In the genomic region with DNA sequence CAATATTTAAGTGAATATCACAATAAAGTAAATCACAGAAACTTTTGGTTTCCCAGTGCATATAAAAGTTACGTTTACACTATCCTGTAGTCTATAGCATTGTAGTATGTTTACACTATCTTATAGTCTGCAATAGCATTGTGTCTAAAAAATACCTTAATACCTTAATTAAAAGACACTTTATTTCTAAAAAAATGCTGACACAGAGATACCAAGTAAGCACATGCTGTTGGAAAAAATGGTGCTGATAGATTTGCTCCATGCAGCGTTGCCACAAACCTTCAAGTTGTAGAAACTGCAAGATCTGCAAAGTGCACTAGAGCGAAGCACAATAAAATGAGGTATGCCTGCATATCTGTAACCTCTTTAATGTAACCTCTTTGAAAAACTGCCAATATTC, we compare ENCODE assay signal across 1 cellular context.
TF ChIP-seq lines count a peak whose summit lies in the region.

No MANE protein-coding gene starts in this region.

TF ChIP-seq in K562, 482 proteins besides CTCF, POLR2A, EP300 and RAD21 (continued from another document):
- TF ChIP-seq MAFF (IDR thresholded peaks at IDR 0.05; ENCODE audit: low read length) = peak; percentile 26; the same call in 1 of the 2 replicates
- TF ChIP-seq, protein P1, sequence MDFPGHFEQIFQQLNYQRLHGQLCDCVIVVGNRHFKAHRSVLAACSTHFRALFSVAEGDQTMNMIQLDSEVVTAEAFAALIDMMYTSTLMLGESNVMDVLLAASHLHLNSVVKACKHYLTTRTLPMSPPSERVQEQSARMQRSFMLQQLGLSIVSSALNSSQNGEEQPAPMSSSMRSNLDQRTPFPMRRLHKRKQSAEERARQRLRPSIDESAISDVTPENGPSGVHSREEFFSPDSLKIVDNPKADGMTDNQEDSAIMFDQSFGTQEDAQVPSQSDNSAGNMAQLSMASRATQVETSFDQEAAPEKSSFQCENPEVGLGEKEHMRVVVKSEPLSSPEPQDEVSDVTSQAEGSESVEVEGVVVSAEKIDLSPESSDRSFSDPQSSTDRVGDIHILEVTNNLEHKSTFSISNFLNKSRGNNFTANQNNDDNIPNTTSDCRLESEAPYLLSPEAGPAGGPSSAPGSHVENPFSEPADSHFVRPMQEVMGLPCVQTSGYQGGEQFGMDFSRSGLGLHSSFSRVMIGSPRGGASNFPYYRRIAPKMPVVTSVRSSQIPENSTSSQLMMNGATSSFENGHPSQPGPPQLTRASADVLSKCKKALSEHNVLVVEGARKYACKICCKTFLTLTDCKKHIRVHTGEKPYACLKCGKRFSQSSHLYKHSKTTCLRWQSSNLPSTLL (IDR thresholded peaks at IDR 0.05) = no peak
- TF ChIP-seq HMG20B (CRISPR knock-in tag; IDR thresholded peaks at IDR 0.05) = no peak
- no peak for TF ChIP-seq ZBTB17 (CRISPR knock-in tag; IDR thresholded peaks at IDR 0.05)
- TF ChIP-seq PML (IDR thresholded peaks at IDR 0.05; ENCODE audit: low read length) = no peak
- peak; percentile 33; the same call in 1 of the 2 replicates for TF ChIP-seq ZNF316 (IDR thresholded peaks at IDR 0.05)
- TF ChIP-seq YY1 (IDR thresholded peaks at IDR 0.05; ENCODE audit: borderline replicate concordance in 1 of 3, control insufficient read depth in 1 of 3, extremely low read depth in 1 of 3, insufficient read depth in 3 of 3, insufficient read length in 1 of 3, insufficient replicate concordance in 2 of 3, low read depth in 1 of 3, low read length in 2 of 3) = no peak
- TF ChIP-seq, protein P2, sequence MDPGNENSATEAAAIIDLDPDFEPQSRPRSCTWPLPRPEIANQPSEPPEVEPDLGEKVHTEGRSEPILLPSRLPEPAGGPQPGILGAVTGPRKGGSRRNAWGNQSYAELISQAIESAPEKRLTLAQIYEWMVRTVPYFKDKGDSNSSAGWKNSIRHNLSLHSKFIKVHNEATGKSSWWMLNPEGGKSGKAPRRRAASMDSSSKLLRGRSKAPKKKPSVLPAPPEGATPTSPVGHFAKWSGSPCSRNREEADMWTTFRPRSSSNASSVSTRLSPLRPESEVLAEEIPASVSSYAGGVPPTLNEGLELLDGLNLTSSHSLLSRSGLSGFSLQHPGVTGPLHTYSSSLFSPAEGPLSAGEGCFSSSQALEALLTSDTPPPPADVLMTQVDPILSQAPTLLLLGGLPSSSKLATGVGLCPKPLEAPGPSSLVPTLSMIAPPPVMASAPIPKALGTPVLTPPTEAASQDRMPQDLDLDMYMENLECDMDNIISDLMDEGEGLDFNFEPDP (CRISPR knock-in tag; IDR thresholded peaks at IDR 0.05) = no peak
- TF ChIP-seq, protein P3, sequence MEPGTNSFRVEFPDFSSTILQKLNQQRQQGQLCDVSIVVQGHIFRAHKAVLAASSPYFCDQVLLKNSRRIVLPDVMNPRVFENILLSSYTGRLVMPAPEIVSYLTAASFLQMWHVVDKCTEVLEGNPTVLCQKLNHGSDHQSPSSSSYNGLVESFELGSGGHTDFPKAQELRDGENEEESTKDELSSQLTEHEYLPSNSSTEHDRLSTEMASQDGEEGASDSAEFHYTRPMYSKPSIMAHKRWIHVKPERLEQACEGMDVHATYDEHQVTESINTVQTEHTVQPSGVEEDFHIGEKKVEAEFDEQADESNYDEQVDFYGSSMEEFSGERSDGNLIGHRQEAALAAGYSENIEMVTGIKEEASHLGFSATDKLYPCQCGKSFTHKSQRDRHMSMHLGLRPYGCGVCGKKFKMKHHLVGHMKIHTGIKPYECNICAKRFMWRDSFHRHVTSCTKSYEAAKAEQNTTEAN (CRISPR knock-in tag; IDR thresholded peaks at IDR 0.05) = no peak
- no peak for TF ChIP-seq FOXJ3 (CRISPR knock-in tag; IDR thresholded peaks at IDR 0.05)
- TF ChIP-seq CAMTA2 (CRISPR knock-in tag; conservative IDR thresholded peaks at IDR 0.05) = no peak
- TF ChIP-seq NR1H2 (CRISPR knock-in tag; IDR thresholded peaks at IDR 0.05) = no peak
- no peak for TF ChIP-seq HNRNPL (IDR thresholded peaks at IDR 0.05; ENCODE audit: low read depth, low read length)
- TF ChIP-seq MAFG (tag; conservative IDR thresholded peaks at IDR 0.05) = peak; percentile 26; the same call in 1 of the 2 replicates
- no peak for TF ChIP-seq ZNF263 (CRISPR knock-in tag; IDR thresholded peaks at IDR 0.05; ENCODE audit: borderline replicate concordance)
